16 cellular contexts compared by ENCODE assay signal in genomic region chr10:63042256-63042655, GRCh38.
DNase-seq lines count a peak whose midpoint lies in the region; ATAC-seq, FAIRE-seq and TF ChIP-seq lines count a peak whose summit lies in the region.
"Had no signal": no experiment of that assay in that cellular context is flagged by ENCODE, and none has a peak within 500 bp of the region (broad histone marks: within the 10 kb centered on the region; RNA-seq: fewer than 3 reads in every experiment).

No MANE protein-coding gene starts in this region.

- H3K4me1 Mint-ChIP-seq in Calu3 (ENCODE audit: low read depth, unreplicated experiment), result no peaks in the 10 kb centered on the region
- no peaks in the 10 kb centered on the region for H3K4me1 Mint-ChIP-seq in immature natural killer cell
- peaks cover 3% of the 10 kb centered on the region for H3K4me1 Mint-ChIP-seq in activated CD8-positive, alpha-beta T cell treated with anti-CD3 and anti-CD28 coated beads for 36 hours (ENCODE audit: low read depth)
- H3K4me1 Mint-ChIP-seq: CD14-positive monocyte had no signal

- FAIRE-seq in bronchial epithelial cell (lab: Jason Lieb, UNC), result no peak
- FAIRE-seq: H54 had no signal

- no peak for TF ChIP-seq CTCF in Calu3 (IDR thresholded peaks at IDR 0.05; ENCODE audit: unreplicated experiment)
- no peak for TF ChIP-seq CTCF in HEK293 (tag by site-specific recombination; IDR thresholded peaks at IDR 0.05)
- no peak for TF ChIP-seq CTCF in bronchial epithelial cell (IDR thresholded peaks at IDR 0.05; ENCODE audit: insufficient read depth, low read length, severe bottlenecking)
- no peak for TF ChIP-seq CTCF in activated CD8-positive, alpha-beta T cell treated with anti-CD3 and anti-CD28 coated beads for 36 hours (IDR thresholded peaks at IDR 0.05)

- no peak overlapping the region for H3K4me3 ChIP-seq in HEK293 (ENCODE audit: low read depth, low read length)
- no peak overlapping the region for H3K4me3 ChIP-seq in bronchial epithelial cell (ENCODE audit: low read depth, low read length)
- H3K4me3 ChIP-seq: SK-N-MC had no signal

- H3K27me3 ChIP-seq in bronchial epithelial cell (ENCODE audit: control insufficient read depth, insufficient read depth, low read length), result no peaks in the 10 kb centered on the region

- H3K4me1 ChIP-seq in HEK293 (ENCODE audit: control insufficient read depth, insufficient read depth, low read length), result no peaks in the 10 kb centered on the region

- intact Hi-C loops in Calu3 (cut with micrococcal nuclease; ENCODE audit: unreplicated experiment), result no loop called here
- intact Hi-C loops in activated CD8-positive, alpha-beta T cell treated with anti-CD3 and anti-CD28 coated beads for 36 hours (cut with micrococcal nuclease), result no loop called here

- no peak overlapping the region for H3K4me3 Mint-ChIP-seq in Calu3 (ENCODE audit: low read depth, unreplicated experiment)
- H3K4me3 Mint-ChIP-seq in immature natural killer cell, result no peak overlapping the region
- H3K4me3 Mint-ChIP-seq in activated CD8-positive, alpha-beta T cell treated with anti-CD3 and anti-CD28 coated beads for 36 hours, result no peak overlapping the region
- H3K4me3 Mint-ChIP-seq: CD14-positive monocyte had no signal

- CTCF ChIA-PET in Calu3 (lab: Charles Lee) (no interaction called here), HEK293 (lab: Yijun Ruan, JAX) (no interaction called here)
- CTCF ChIA-PET in activated CD8-positive, alpha-beta T cell treated with anti-CD3 and anti-CD28 coated beads for 36 hours (lab: Charles Lee), result no interaction called here

- H3K27ac Mint-ChIP-seq in Calu3 (ENCODE audit: unreplicated experiment), result no peak overlapping the region
- H3K27ac Mint-ChIP-seq in immature natural killer cell, result no peak overlapping the region
- no peak overlapping the region for H3K27ac Mint-ChIP-seq in activated CD8-positive, alpha-beta T cell treated with anti-CD3 and anti-CD28 coated beads for 36 hours
- H3K27ac Mint-ChIP-seq: CD14-positive monocyte had no signal

- no peaks in the 10 kb centered on the region for H3K9me3 Mint-ChIP-seq in Calu3 (ENCODE audit: low read depth, unreplicated experiment)
- peaks cover 1 to 31% (median 13%) of the 10 kb centered on the region in 6 donors for H3K9me3 Mint-ChIP-seq in immature natural killer cell
- H3K9me3 Mint-ChIP-seq in activated CD8-positive, alpha-beta T cell treated with anti-CD3 and anti-CD28 coated beads for 36 hours, result peaks cover 15% of the 10 kb centered on the region

- DNase-seq in Calu3 (peak; percentile 7), bronchial epithelial cell (ENCODE audit: low read depth) (peak; percentile 1), islet precursor cell (peak; percentile 70), immature natural killer cell (no peak), DMS114 treated with DMSO at 0.1 percent for 48 hours (lab: John Stamatoyannopoulos, UW; ENCODE audit: unreplicated experiment) (no peak)
- DNase-seq in activated CD8-positive, alpha-beta T cell treated with anti-CD3 and anti-CD28 coated beads for 36 hours, result no peak
- DNase-seq: DND-41, GF-D8, NCI-H1092, NCI-H146, NCI-H2081 treated with DMSO at 0.1 percent for 48 hours, NCI-H524 had no signal

- POLR2A ChIA-PET in HEK293 (lab: Yijun Ruan, JAX), result no interaction called here
- POLR2A ChIA-PET in activated CD8-positive, alpha-beta T cell treated with anti-CD3 and anti-CD28 coated beads for 36 hours (lab: Charles Lee), result no interaction called here

- H3K27me3 Mint-ChIP-seq in Calu3 (ENCODE audit: unreplicated experiment), result peaks cover 8% of the 10 kb centered on the region
- H3K27me3 Mint-ChIP-seq in immature natural killer cell (ENCODE audit: low read depth in 3 of 3), result peaks cover 13 to 16% (median 14%) of the 10 kb centered on the region in 3 donors
- peaks cover 30% of the 10 kb centered on the region for H3K27me3 Mint-ChIP-seq in activated CD8-positive, alpha-beta T cell treated with anti-CD3 and anti-CD28 coated beads for 36 hours

- no peaks in the 10 kb centered on the region for H3K36me3 Mint-ChIP-seq in Calu3 (ENCODE audit: insufficient read depth, unreplicated experiment)
- peaks cover 0 to 13% (median 3%) of the 10 kb centered on the region in 3 donors for H3K36me3 Mint-ChIP-seq in immature natural killer cell
- no peaks in the 10 kb centered on the region for H3K36me3 Mint-ChIP-seq in activated CD8-positive, alpha-beta T cell treated with anti-CD3 and anti-CD28 coated beads for 36 hours (ENCODE audit: low read depth)
- H3K36me3 Mint-ChIP-seq: CD14-positive monocyte had no signal

- ATAC-seq in activated CD8-positive, alpha-beta T cell treated with anti-CD3 and anti-CD28 coated beads for 36 hours, result no peak

- H3K27ac ChIP-seq in HEK293 (ENCODE audit: extremely low read depth, low read depth, low read length), result no peak overlapping the region
- H3K27ac ChIP-seq: SK-N-MC had no signal

- H3K36me3 ChIP-seq in HEK293 (ENCODE audit: control insufficient read depth in 2 of 2, insufficient read depth in 1 of 2, low read length in 2 of 2) (no peaks in the 10 kb centered on the region), bronchial epithelial cell (ENCODE audit: control insufficient read depth, insufficient read depth, low read length) (no peaks in the 10 kb centered on the region)

- H3K9me3 ChIP-seq in HEK293 (ENCODE audit: control insufficient read depth, insufficient read depth, low read depth, low read length), result no peaks in the 10 kb centered on the region

- no TSS peak for BruUV-seq in Calu3 (replicated peaks; lab: Mats Ljungman, UMichigan)

TF ChIP-seq in HEK293, 187 proteins besides CTCF, POLR2A, EP300 and RAD21:
- TF ChIP-seq ZBTB17 (tag by site-specific recombination; IDR thresholded peaks at IDR 0.05) (peak; percentile 53; the same call in 1 of the 2 replicates), ZNF335 (tag by site-specific recombination; conservative IDR thresholded peaks at IDR 0.05) (0 out of 2 replicates have a peak, but pooled peaks have one; percentile 22), PRDM1 (tag by site-specific recombination; IDR thresholded peaks at IDR 0.05) (no peak), ATF2 (tag by site-specific recombination; IDR thresholded peaks at IDR 0.05; ENCODE audit: low read depth) (peak; percentile 85), ZBTB21 (tag by site-specific recombination; IDR thresholded peaks at IDR 0.05) (peak; percentile 67)

Comparison
In these comparisons a context has a peak if more than half of its experiments do, and no peak if none do; other contexts are left out.
1. DNase-seq: peak in Calu3 (single experiment), bronchial epithelial cell (single experiment) and islet precursor cell (single experiment); none in immature natural killer cell (0 of 3), activated CD8-positive, alpha-beta T cell treated with anti-CD3 and anti-CD28 coated beads for 36 hours (single experiment) and DMS114 treated with DMSO at 0.1 percent for 48 hours (single experiment).